Comparison of ENCODE assay signal across 1 cellular context in the genomic region with DNA sequence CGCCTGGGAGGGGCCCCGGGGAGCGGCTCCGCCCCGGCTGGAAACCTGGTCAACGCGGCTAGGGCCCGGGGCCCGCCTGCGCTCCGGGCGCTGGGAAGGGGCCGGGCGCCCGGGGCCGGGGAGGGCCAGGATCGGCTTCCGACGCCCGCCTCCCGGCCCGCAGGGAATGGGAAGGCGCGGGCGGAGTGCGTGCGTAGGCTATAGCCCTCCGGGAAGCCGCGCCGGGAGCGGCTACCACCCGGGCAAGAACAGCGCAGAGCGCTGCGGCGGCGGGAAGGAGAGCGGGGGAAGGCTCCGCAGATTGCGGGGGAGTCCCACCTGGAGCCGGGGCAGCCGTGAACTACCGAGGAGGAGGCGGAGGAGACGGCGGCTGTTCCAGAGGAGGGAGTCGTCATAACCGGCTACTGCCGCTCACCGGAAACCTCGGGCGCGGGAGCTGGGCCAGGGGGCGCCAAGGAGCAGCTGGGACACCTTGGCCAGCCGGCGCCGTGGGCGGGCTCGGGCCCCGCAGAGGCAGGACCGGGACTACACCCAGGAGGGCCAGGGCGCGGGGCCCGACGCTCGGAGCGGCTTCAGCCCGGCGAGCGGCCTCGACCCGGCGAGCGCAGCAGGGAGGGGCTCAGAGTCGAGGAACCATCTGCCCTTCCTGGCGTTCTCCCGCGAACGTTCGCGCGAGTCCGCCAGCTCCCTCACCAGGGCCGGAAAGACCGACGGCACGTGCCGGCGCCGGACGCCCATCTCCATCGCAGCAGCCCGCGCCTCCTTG.
TF ChIP-seq lines count a peak whose summit lies in the region.

Gene EOGT, minus strand, starts transcription at position 429 of the 766 bp plus-strand sequence. CDS start 3,838 bp downstream, outside the sequence.

TF ChIP-seq in K562, 482 proteins besides CTCF, POLR2A, EP300 and RAD21 (continued from another document and continues in another):
- TF ChIP-seq NELFE (IDR thresholded peaks at IDR 0.05; ENCODE audit: insufficient read depth, insufficient read length), result no peak
- peak; percentile 25; the same call in 1 of the 2 replicates for TF ChIP-seq ESRRA (IDR thresholded peaks at IDR 0.05; ENCODE audit: borderline replicate concordance, low read depth)
- TF ChIP-seq ETV5 (CRISPR knock-in tag; IDR thresholded peaks at IDR 0.05; ENCODE audit: low read depth), result peak; percentile 84
- no peak for TF ChIP-seq ZNF408 (CRISPR knock-in tag; IDR thresholded peaks at IDR 0.05; ENCODE audit: low read depth)
- TF ChIP-seq FUS (optimal IDR thresholded peaks at IDR 0.05; ENCODE audit: low read depth, low read length), result peak; percentile 15
- peak in 1 of 2 experiments; percentile 17; a peak in 1 of 4 replicates for TF ChIP-seq TBL1XR1 (IDR thresholded peaks at IDR 0.05; ENCODE audit: low read length in 2 of 2)
- peak; percentile 39 for TF ChIP-seq ZBTB40 (IDR thresholded peaks at IDR 0.05)
- no peak for TF ChIP-seq ZBTB40 (CRISPR knock-in tag; IDR thresholded peaks at IDR 0.05)
- TF ChIP-seq MLX (CRISPR knock-in tag; conservative IDR thresholded peaks at IDR 0.05), result no peak
- TF ChIP-seq, protein P1, sequence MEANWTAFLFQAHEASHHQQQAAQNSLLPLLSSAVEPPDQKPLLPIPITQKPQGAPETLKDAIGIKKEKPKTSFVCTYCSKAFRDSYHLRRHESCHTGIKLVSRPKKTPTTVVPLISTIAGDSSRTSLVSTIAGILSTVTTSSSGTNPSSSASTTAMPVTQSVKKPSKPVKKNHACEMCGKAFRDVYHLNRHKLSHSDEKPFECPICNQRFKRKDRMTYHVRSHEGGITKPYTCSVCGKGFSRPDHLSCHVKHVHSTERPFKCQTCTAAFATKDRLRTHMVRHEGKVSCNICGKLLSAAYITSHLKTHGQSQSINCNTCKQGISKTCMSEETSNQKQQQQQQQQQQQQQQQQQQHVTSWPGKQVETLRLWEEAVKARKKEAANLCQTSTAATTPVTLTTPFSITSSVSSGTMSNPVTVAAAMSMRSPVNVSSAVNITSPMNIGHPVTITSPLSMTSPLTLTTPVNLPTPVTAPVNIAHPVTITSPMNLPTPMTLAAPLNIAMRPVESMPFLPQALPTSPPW (CRISPR knock-in tag; IDR thresholded peaks at IDR 0.05), result peak; percentile 30
- peak; percentile 86 for TF ChIP-seq EGR1 (conservative IDR thresholded peaks at IDR 0.05)
- TF ChIP-seq ZNF79 (CRISPR knock-in tag; IDR thresholded peaks at IDR 0.05; ENCODE audit: low read depth), result no peak
- no peak for TF ChIP-seq CBX5 (IDR thresholded peaks at IDR 0.05; ENCODE audit: borderline replicate concordance, low read depth)
- TF ChIP-seq ETV6 (IDR thresholded peaks at IDR 0.05; ENCODE audit: borderline replicate concordance in 1 of 2, low read depth in 2 of 2, low read length in 1 of 2), result no peak
- TF ChIP-seq ETV6 (CRISPR knock-in tag; IDR thresholded peaks at IDR 0.05; ENCODE audit: borderline replicate concordance), result 0 out of 2 replicates have a peak, but pooled peaks have one; percentile 60
- peak; percentile 59; the same call in 1 of the 2 replicates for TF ChIP-seq MYC (IDR thresholded peaks at IDR 0.05; ENCODE audit: low read depth, low read length)
- TF ChIP-seq MYC (CRISPR knock-in tag; IDR thresholded peaks at IDR 0.05; ENCODE audit: borderline replicate concordance, low read depth), result no peak
- TF ChIP-seq ZNF24 (IDR thresholded peaks at IDR 0.05), result 0 out of 2 replicates have a peak, but pooled peaks have one; percentile 14
- no peak for TF ChIP-seq HES1 (IDR thresholded peaks at IDR 0.05; ENCODE audit: low read depth)
- TF ChIP-seq ZNF121 (CRISPR knock-in tag; conservative IDR thresholded peaks at IDR 0.05), result no peak
- peak; percentile 80; the same call in 1 of the 2 replicates for TF ChIP-seq MTA3 (IDR thresholded peaks at IDR 0.05; ENCODE audit: borderline replicate concordance)
- TF ChIP-seq KDM4B (IDR thresholded peaks at IDR 0.05; ENCODE audit: borderline replicate concordance in 2 of 2, low read depth in 1 of 2), result peak in 1 of 2 experiments; percentile 62; a peak in 1 of 4 replicates
- TF ChIP-seq, protein P2, sequence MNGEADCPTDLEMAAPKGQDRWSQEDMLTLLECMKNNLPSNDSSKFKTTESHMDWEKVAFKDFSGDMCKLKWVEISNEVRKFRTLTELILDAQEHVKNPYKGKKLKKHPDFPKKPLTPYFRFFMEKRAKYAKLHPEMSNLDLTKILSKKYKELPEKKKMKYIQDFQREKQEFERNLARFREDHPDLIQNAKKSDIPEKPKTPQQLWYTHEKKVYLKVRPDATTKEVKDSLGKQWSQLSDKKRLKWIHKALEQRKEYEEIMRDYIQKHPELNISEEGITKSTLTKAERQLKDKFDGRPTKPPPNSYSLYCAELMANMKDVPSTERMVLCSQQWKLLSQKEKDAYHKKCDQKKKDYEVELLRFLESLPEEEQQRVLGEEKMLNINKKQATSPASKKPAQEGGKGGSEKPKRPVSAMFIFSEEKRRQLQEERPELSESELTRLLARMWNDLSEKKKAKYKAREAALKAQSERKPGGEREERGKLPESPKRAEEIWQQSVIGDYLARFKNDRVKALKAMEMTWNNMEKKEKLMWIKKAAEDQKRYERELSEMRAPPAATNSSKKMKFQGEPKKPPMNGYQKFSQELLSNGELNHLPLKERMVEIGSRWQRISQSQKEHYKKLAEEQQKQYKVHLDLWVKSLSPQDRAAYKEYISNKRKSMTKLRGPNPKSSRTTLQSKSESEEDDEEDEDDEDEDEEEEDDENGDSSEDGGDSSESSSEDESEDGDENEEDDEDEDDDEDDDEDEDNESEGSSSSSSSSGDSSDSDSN (IDR thresholded peaks at IDR 0.05; ENCODE audit: borderline replicate concordance in 1 of 2, low read depth in 2 of 2, low read length in 2 of 2), result peak; percentile 73 to 91; a peak in 3 of 4 replicates
- no peak for TF ChIP-seq ARID1B (IDR thresholded peaks at IDR 0.05)
- TF ChIP-seq, protein P3, sequence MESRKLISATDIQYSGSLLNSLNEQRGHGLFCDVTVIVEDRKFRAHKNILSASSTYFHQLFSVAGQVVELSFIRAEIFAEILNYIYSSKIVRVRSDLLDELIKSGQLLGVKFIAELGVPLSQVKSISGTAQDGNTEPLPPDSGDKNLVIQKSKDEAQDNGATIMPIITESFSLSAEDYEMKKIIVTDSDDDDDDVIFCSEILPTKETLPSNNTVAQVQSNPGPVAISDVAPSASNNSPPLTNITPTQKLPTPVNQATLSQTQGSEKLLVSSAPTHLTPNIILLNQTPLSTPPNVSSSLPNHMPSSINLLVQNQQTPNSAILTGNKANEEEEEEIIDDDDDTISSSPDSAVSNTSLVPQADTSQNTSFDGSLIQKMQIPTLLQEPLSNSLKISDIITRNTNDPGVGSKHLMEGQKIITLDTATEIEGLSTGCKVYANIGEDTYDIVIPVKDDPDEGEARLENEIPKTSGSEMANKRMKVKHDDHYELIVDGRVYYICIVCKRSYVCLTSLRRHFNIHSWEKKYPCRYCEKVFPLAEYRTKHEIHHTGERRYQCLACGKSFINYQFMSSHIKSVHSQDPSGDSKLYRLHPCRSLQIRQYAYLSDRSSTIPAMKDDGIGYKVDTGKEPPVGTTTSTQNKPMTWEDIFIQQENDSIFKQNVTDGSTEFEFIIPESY (CRISPR knock-in tag; IDR thresholded peaks at IDR 0.05), result peak; percentile 47; the same call in 1 of the 2 replicates
- peak; percentile 61; the same call in 1 of the 2 replicates for TF ChIP-seq RNF2 (IDR thresholded peaks at IDR 0.05)
- TF ChIP-seq BHLHE40 (IDR thresholded peaks at IDR 0.05; ENCODE audit: low read length), result peak; percentile 97
- peak; percentile 45; the same call in 1 of the 2 replicates for TF ChIP-seq NR4A1 (CRISPR knock-in tag; IDR thresholded peaks at IDR 0.05)
- TF ChIP-seq NR4A1 (tag; IDR thresholded peaks at IDR 0.05), result no peak
- no peak for TF ChIP-seq CEBPZ (IDR thresholded peaks at IDR 0.05; ENCODE audit: borderline replicate concordance, low read depth, low read length)
- TF ChIP-seq SRSF1 (IDR thresholded peaks at IDR 0.05; ENCODE audit: low read depth, low read length), result no peak
- no peak for TF ChIP-seq ASH1L (IDR thresholded peaks at IDR 0.05; ENCODE audit: borderline replicate concordance, low read depth, partially characterized antibody)
- peak; percentile 96 for TF ChIP-seq HNRNPLL (IDR thresholded peaks at IDR 0.05; ENCODE audit: low read depth, low read length, poor library complexity, severe bottlenecking)
- no peak for TF ChIP-seq SPI1 (IDR thresholded peaks at IDR 0.05; ENCODE audit: borderline replicate concordance, low read depth, low read length)
- TF ChIP-seq EHMT2 (IDR thresholded peaks at IDR 0.05), result no peak
